ENCODE assay signal across 16 cellular contexts in the genomic region with DNA sequence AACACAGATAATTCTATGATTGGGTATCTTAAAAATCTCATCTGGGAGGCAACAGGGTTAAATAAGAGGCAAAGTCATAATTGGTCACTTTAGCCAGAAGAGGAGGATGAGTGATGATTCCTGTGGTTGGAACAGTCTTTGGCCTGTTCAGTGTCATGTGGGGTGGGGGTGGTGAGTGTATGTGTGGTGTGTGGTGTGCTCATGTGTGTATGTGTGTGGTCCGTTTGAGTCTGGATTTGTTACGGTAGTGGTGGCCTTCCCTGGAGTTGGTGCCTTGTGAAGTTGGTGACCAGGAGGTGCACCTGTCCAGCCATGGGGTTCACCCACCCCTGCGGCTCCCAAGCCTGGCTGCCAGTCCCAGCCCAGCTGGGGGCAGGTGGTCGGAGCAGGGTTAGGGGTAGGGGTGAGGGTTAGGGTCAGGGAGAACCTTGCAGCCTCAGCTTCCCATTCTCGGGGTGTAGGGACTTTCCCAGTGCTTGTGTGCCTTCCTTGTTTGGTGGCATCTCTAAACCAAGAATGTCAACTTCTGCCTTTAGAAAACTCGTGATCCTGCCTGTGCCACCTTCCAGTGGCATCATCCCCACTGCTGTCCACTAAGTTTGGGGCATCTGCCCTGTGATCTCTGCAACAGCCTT.
DNase-seq lines count a peak whose midpoint lies in the region; ATAC-seq and TF ChIP-seq lines count a peak whose summit lies in the region.
"Had no signal": no experiment of that assay in that cellular context is flagged by ENCODE, and none has a peak within 500 bp of the region (broad histone marks: within the 10 kb centered on the region; RNA-seq: fewer than 3 reads in every experiment).

No MANE protein-coding gene starts in this region.

- H3K4me3 ChIP-seq in HEK293 (ENCODE audit: low read depth, low read length) (no peak overlapping the region), choroid plexus epithelial cell (ENCODE audit: low read depth, low read length) (no peak overlapping the region), tibial nerve (no peak overlapping the region)
- H3K4me3 ChIP-seq: MG63 had no signal

- CTCF ChIA-PET in HEK293 (lab: Yijun Ruan, JAX): interaction anchor here (1.0 kb wide), 1 partner anchor 8 kb away, joined by 6 read pairs; no protein-coding TSS in a partner anchor

- no peaks in the 10 kb centered on the region for H3K27me3 Mint-ChIP-seq in naive B cell
- H3K27me3 Mint-ChIP-seq: brain had no signal

- ATAC-seq in naive B cell (ENCODE audit: low read depth in 2 of 2): peak; percentile 86
- ATAC-seq in HG03139 (IDR thresholded peaks at IDR 0.05; ENCODE audit: unreplicated experiment): no peak
- ATAC-seq: activated CD4-positive, CD25-positive, alpha-beta regulatory T cell treated with anti-CD3 and anti-CD28 coated beads, Interleukin-2, amount 50 U/mL, for 24 hours had no signal

- no peaks in the 10 kb centered on the region for H3K4me1 ChIP-seq in HEK293 (ENCODE audit: control insufficient read depth, insufficient read depth, low read length)
- H3K4me1 ChIP-seq in tibial nerve: no peaks in the 10 kb centered on the region

- H3K9me3 Mint-ChIP-seq in naive B cell: no peaks in the 10 kb centered on the region
- H3K9me3 Mint-ChIP-seq: brain; T-helper 1 cell treated with Interleukin-12 subunit alpha and Interleukin-12 subunit beta and Interleukin-4 antibody, amounts not matched to agents 30 μg/mL and 1 μg/mL, for 36 hours had no signal

- POLR2A ChIA-PET in HEK293 (lab: Yijun Ruan, JAX): no interaction called here

- DNase-seq in Ammon's horn (ENCODE audit: low spot score) (peak; percentile 44), choroid plexus epithelial cell (ENCODE audit: low read depth) (peak; percentile 41), naive B cell (peak; percentile 62), NCI-H1092 (lab: John Stamatoyannopoulos, UW) (no peak), tibial nerve (ENCODE audit: low spot score in 2 of 2) (no peak), middle frontal gyrus (ENCODE audit: extremely low spot score, low spot score) (no peak)
- DNase-seq: activated naive CD4-positive, alpha-beta T cell; COR-L47; effector CD4-positive, alpha-beta T cell; MG63; NCI-H187 had no signal

- 68 to 83% methylated on average over 6 of the region's 6 CpGs for whole genome bisulfite sequencing in tibial nerve, 2 donors

- peak overlapping the region; percentile 72 to 98 (median 92) for H3K27ac Mint-ChIP-seq in naive B cell
- H3K27ac Mint-ChIP-seq: T-helper 1 cell treated with Interleukin-12 subunit alpha and Interleukin-12 subunit beta and Interleukin-4 antibody, amounts not matched to agents 30 μg/mL and 1 μg/mL, for 36 hours had no signal

- H3K4me1 Mint-ChIP-seq in naive B cell: peaks cover 24 to 44% (median 25%) of the 10 kb centered on the region in 3 donors

- H3K27me3 ChIP-seq in tibial nerve: no peaks in the 10 kb centered on the region
- H3K27me3 ChIP-seq: MG63 had no signal

- no peak for TF ChIP-seq POLR2A in tibial nerve (IDR thresholded peaks at IDR 0.05)

- H3K36me3 ChIP-seq in HEK293 (ENCODE audit: control insufficient read depth in 2 of 2, insufficient read depth in 1 of 2, low read length in 2 of 2): peaks cover 0 to 19% of the 10 kb centered on the region in 2 experiments; a peak in 1 of 3 replicates
- peaks cover 0 to 100% (median 6%) of the 10 kb centered on the region in 3 donors for H3K36me3 ChIP-seq in tibial nerve
- H3K36me3 ChIP-seq: MG63 had no signal

- no peak for TF ChIP-seq CTCF in HEK293 (tag by site-specific recombination; IDR thresholded peaks at IDR 0.05)
- no peak for TF ChIP-seq CTCF in choroid plexus epithelial cell (conservative IDR thresholded peaks at IDR 0.05; ENCODE audit: low read depth, low read length)
- TF ChIP-seq CTCF in tibial nerve (IDR thresholded peaks at IDR 0.05): no peak

- H3K27ac ChIP-seq in HEK293 (ENCODE audit: extremely low read depth, low read depth, low read length) (no peak overlapping the region), tibial nerve (peak overlapping the region in 2 of 4 donors; percentile 55 to 66)

- H3K9me3 ChIP-seq in HEK293 (ENCODE audit: control insufficient read depth, insufficient read depth, low read depth, low read length) (no peaks in the 10 kb centered on the region), tibial nerve (no peaks in the 10 kb centered on the region)
- H3K9me3 ChIP-seq: MG63 had no signal

- peak in 1 of 2 donors; percentile 11 for TF ChIP-seq EP300 in tibial nerve (IDR thresholded peaks at IDR 0.05)

- peak overlapping the region in 7 of 8 donors; percentile 19 to 71 (median 55) for H3K4me3 Mint-ChIP-seq in naive B cell
- H3K4me3 Mint-ChIP-seq: brain; T-helper 1 cell treated with Interleukin-12 subunit alpha and Interleukin-12 subunit beta and Interleukin-4 antibody, amounts not matched to agents 30 μg/mL and 1 μg/mL, for 36 hours had no signal

- no peaks in the 10 kb centered on the region for H3K36me3 Mint-ChIP-seq in naive B cell

TF ChIP-seq in HEK293, 187 proteins besides CTCF, POLR2A, EP300 and RAD21:
- TF ChIP-seq GLIS2 (tag by site-specific recombination; IDR thresholded peaks at IDR 0.05): peak; percentile 29; the same call in 1 of the 2 replicates
- no peak for TF ChIP-seq GFI1B (tag by site-specific recombination; IDR thresholded peaks at IDR 0.05)
TF ChIP-seq in HEK293: peak in this region for 1.

Comparison
In these comparisons a context has a peak if more than half of its experiments do, and no peak if none do; other contexts are left out.
1. DNase-seq: peak in Ammon's horn (single experiment), choroid plexus epithelial cell (single experiment) and naive B cell (single experiment); none in NCI-H1092 (single experiment), tibial nerve (0 of 2) and middle frontal gyrus (single experiment).